In the genomic region with DNA sequence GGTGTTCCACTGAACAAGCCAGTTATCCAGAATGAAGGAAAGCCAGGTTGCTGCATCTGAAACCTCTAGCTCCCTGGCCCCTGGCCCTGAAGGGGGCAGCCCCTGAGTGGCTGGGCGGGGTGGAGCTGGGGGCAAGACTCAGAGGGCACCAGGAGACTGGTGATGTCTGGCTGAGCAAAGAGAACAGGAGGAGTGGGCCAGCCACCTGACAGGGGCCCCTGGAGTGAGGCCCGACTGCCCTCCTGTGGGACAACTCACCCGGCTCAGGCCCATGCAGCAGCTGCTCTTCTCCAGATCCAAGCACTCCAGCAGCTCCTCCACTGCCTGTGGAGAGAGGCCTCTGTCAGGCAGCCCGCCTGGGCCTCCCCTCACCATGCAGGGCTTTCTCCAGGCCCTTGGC, we compare ENCODE assay signal across 30 cellular contexts.
A peak's percentile ranks its signal among the peaks of the same experiment; 100 is the strongest.
DNase-seq lines count a peak whose midpoint lies in the region; ATAC-seq and TF ChIP-seq lines count a peak whose summit lies in the region.
"Had no signal": no experiment of that assay in that cellular context is flagged by ENCODE, and none has a peak within 500 bp of the region (broad histone marks: within the 10 kb centered on the region; RNA-seq: fewer than 3 reads in every experiment).

No MANE protein-coding gene starts in this region.

- peaks cover 7% of the 10 kb centered on the region for H3K4me1 Mint-ChIP-seq in activated naive CD4-positive, alpha-beta T cell treated with anti-CD3 and anti-CD28 coated beads, Interleukin-2, amount 10 ng/mL, durations not matched to agents 7 days and 5 days
- peaks cover 2% of the 10 kb centered on the region for H3K4me1 Mint-ChIP-seq in memory B cell
- peaks cover 19% of the 10 kb centered on the region for H3K4me1 Mint-ChIP-seq in stimulated activated effector memory CD8-positive, alpha-beta T cell treated with anti-CD3 and anti-CD28 coated beads, Interleukin-12 subunit alpha, Interleukin-12 subunit beta, amount 100 ng/mL, for 72 hours
- H3K4me1 Mint-ChIP-seq: activated CD4-positive, alpha-beta memory T cell treated with anti-CD3 and anti-CD28 coated beads, Interleukin-2, amount 10 ng/mL, durations not matched to agents 7 days and 5 days had no signal

- H3K36me3 ChIP-seq in PC-9 (ENCODE audit: low read depth) (peaks cover 25% of the 10 kb centered on the region; the same call in 1 of the 2 replicates), upper lobe of right lung (peaks cover 65% of the 10 kb centered on the region)

- H3K27me3 ChIP-seq in PC-9 (ENCODE audit: insufficient read depth, low read depth) (no peaks in the 10 kb centered on the region), upper lobe of right lung (no peaks in the 10 kb centered on the region)
- H3K27me3 ChIP-seq: gastroesophageal sphincter, hepatocyte, pancreas, tibial nerve had no signal

- H2AFZ ChIP-seq in PC-9 = no peak overlapping the region
- H2AFZ ChIP-seq: hepatocyte had no signal

- peak overlapping the region; percentile 28 for H3K27ac Mint-ChIP-seq in activated naive CD4-positive, alpha-beta T cell treated with anti-CD3 and anti-CD28 coated beads, Interleukin-2, amount 10 ng/mL, durations not matched to agents 7 days and 5 days
- peak overlapping the region; percentile 54 for H3K27ac Mint-ChIP-seq in memory B cell
- H3K27ac Mint-ChIP-seq in stimulated activated effector memory CD8-positive, alpha-beta T cell treated with anti-CD3 and anti-CD28 coated beads, Interleukin-12 subunit alpha, Interleukin-12 subunit beta, amount 100 ng/mL, for 72 hours = peak overlapping the region; percentile 83
- H3K27ac Mint-ChIP-seq: activated CD4-positive, alpha-beta memory T cell treated with anti-CD3 and anti-CD28 coated beads, Interleukin-2, amount 10 ng/mL, durations not matched to agents 7 days and 5 days; activated naive CD4-positive, alpha-beta T cell treated with anti-CD3 and anti-CD28 coated beads for 36 hours had no signal

- no peak for DNase-seq in activated naive CD4-positive, alpha-beta T cell treated with anti-CD3 and anti-CD28 coated beads, Interleukin-2, amount 10 ng/mL, durations not matched to agents 7 days and 5 days
- DNase-seq in activated naive CD4-positive, alpha-beta T cell (lab: John Stamatoyannopoulos, UW) = no peak
- DNase-seq in PC-9 = no peak
- DNase-seq in memory B cell (ENCODE audit: low spot score in 2 of 2) = no peak
- DNase-seq in stimulated activated effector memory CD8-positive, alpha-beta T cell treated with anti-CD3 and anti-CD28 coated beads, Interleukin-12 subunit alpha, Interleukin-12 subunit beta, amount 100 ng/mL, for 72 hours (ENCODE audit: low spot score in 2 of 2) = no peak
- DNase-seq in dedifferentiated amniotic fluid mesenchymal stem cell (ENCODE audit: extremely low spot score) = no peak
- no peak for DNase-seq in upper lobe of right lung
- DNase-seq in NCI-H1105 treated with DMSO at 0.1 percent for 48 hours (lab: John Stamatoyannopoulos, UW) = no peak
- DNase-seq: activated CD4-positive, alpha-beta memory T cell treated with anti-CD3 and anti-CD28 coated beads, Interleukin-2, amount 10 ng/mL, durations not matched to agents 7 days and 5 days; activated CD4-positive, CD25-positive, alpha-beta regulatory T cell treated with anti-CD3 and anti-CD28 coated beads, Interleukin-2, amount 50 U/mL, for 72 hours; activated CD8-positive, alpha-beta memory T cell treated with anti-CD3 and anti-CD28 coated beads, Interleukin-2, amount 50 U/mL, for 4 hours; activated naive CD4-positive, alpha-beta T cell treated with anti-CD3 and anti-CD28 coated beads for 36 hours; Calu3; CD4-positive, CD25-positive, alpha-beta regulatory T cell; DND-41; left colon; NCI-H1092 treated with DMSO at 0.1 percent for 48 hours; NCI-H187 treated with DMSO at 0.1 percent for 48 hours; NCI-H2171; pancreas; right cardiac atrium; Right ventricle myocardium superior; stimulated activated CD4-positive, alpha-beta T cell treated with anti-CD3 and anti-CD28 coated beads, Interleukin-4, amount 100 ng/mL, for 1 hour; T-helper 17 cell had no signal

- peaks cover 33% of the 10 kb centered on the region for H3K36me3 Mint-ChIP-seq in activated naive CD4-positive, alpha-beta T cell treated with anti-CD3 and anti-CD28 coated beads, Interleukin-2, amount 10 ng/mL, durations not matched to agents 7 days and 5 days
- peaks cover 41% of the 10 kb centered on the region for H3K36me3 Mint-ChIP-seq in memory B cell
- peaks cover 72% of the 10 kb centered on the region for H3K36me3 Mint-ChIP-seq in stimulated activated effector memory CD8-positive, alpha-beta T cell treated with anti-CD3 and anti-CD28 coated beads, Interleukin-12 subunit alpha, Interleukin-12 subunit beta, amount 100 ng/mL, for 72 hours

- no peaks in the 10 kb centered on the region for H4K20me1 ChIP-seq in PC-9 (ENCODE audit: insufficient read depth)

- TF ChIP-seq CTCF in PC-9 (conservative IDR thresholded peaks at IDR 0.05) = no peak
- no peak for TF ChIP-seq CTCF in upper lobe of right lung (IDR thresholded peaks at IDR 0.05)

- intact Hi-C loops in PC-9 (cut with micrococcal nuclease; ENCODE audit: unreplicated experiment) (no loop called here), upper lobe of right lung (cut with DNase I) (no loop called here)

- no peak overlapping the region for H3K4me3 ChIP-seq in PC-9
- no peak overlapping the region for H3K4me3 ChIP-seq in upper lobe of right lung
- H3K4me3 ChIP-seq: gastroesophageal sphincter, hepatocyte, pancreas, tibial nerve had no signal

- H3K79me2 ChIP-seq in PC-9 (ENCODE audit: low read depth) = 0 out of 2 replicates have a peak, but pooled peaks cover 10% of the 10 kb centered on the region
- H3K79me2 ChIP-seq: hepatocyte had no signal

- POLR2A ChIA-PET in PC-9 (lab: Charles Lee; ENCODE audit: unreplicated experiment) = interaction anchor here (0.6 kb wide), 1 partner anchor 10 kb away, joined by 4 read pairs; no protein-coding TSS in a partner anchor

- H3K27ac ChIP-seq in PC-9 (peak overlapping the region; percentile 81), upper lobe of right lung (no peak overlapping the region)
- H3K27ac ChIP-seq: gastroesophageal sphincter, hepatocyte, pancreas, tibial nerve had no signal

- H3K9me2 ChIP-seq in PC-9 (ENCODE audit: insufficient read depth) = no peaks in the 10 kb centered on the region

- peaks cover 41% of the 10 kb centered on the region for H3F3A ChIP-seq in PC-9 (ENCODE audit: insufficient read depth, low read depth)

- H3K27me3 Mint-ChIP-seq in activated naive CD4-positive, alpha-beta T cell treated with anti-CD3 and anti-CD28 coated beads, Interleukin-2, amount 10 ng/mL, durations not matched to agents 7 days and 5 days = no peaks in the 10 kb centered on the region
- no peaks in the 10 kb centered on the region for H3K27me3 Mint-ChIP-seq in memory B cell
- H3K27me3 Mint-ChIP-seq: activated CD4-positive, alpha-beta memory T cell treated with anti-CD3 and anti-CD28 coated beads, Interleukin-2, amount 10 ng/mL, durations not matched to agents 7 days and 5 days; CD4-positive, CD25-positive, alpha-beta regulatory T cell; T-helper 17 cell had no signal

- H3K9me3 Mint-ChIP-seq in activated naive CD4-positive, alpha-beta T cell treated with anti-CD3 and anti-CD28 coated beads, Interleukin-2, amount 10 ng/mL, durations not matched to agents 7 days and 5 days = no peaks in the 10 kb centered on the region
- H3K9me3 Mint-ChIP-seq in memory B cell = no peaks in the 10 kb centered on the region
- no peaks in the 10 kb centered on the region for H3K9me3 Mint-ChIP-seq in stimulated activated effector memory CD8-positive, alpha-beta T cell treated with anti-CD3 and anti-CD28 coated beads, Interleukin-12 subunit alpha, Interleukin-12 subunit beta, amount 100 ng/mL, for 72 hours
- H3K9me3 Mint-ChIP-seq: activated CD4-positive, alpha-beta memory T cell treated with anti-CD3 and anti-CD28 coated beads, Interleukin-2, amount 10 ng/mL, durations not matched to agents 7 days and 5 days; activated naive CD4-positive, alpha-beta T cell treated with anti-CD3 and anti-CD28 coated beads for 36 hours; brain; neural crest cell had no signal

- H3K4me3 Mint-ChIP-seq in activated naive CD4-positive, alpha-beta T cell treated with anti-CD3 and anti-CD28 coated beads, Interleukin-2, amount 10 ng/mL, durations not matched to agents 7 days and 5 days = no peak overlapping the region
- no peak overlapping the region for H3K4me3 Mint-ChIP-seq in memory B cell
- H3K4me3 Mint-ChIP-seq in stimulated activated effector memory CD8-positive, alpha-beta T cell treated with anti-CD3 and anti-CD28 coated beads, Interleukin-12 subunit alpha, Interleukin-12 subunit beta, amount 100 ng/mL, for 72 hours = no peak overlapping the region
- H3K4me3 Mint-ChIP-seq: activated CD4-positive, alpha-beta memory T cell treated with anti-CD3 and anti-CD28 coated beads, Interleukin-2, amount 10 ng/mL, durations not matched to agents 7 days and 5 days; activated naive CD4-positive, alpha-beta T cell treated with anti-CD3 and anti-CD28 coated beads for 36 hours; brain; CD4-positive, CD25-positive, alpha-beta regulatory T cell; neural crest cell; T-helper 17 cell had no signal

- peaks cover 58% of the 10 kb centered on the region for H3K4me1 ChIP-seq in PC-9 (replicated peaks; ENCODE audit: insufficient read depth)
- H3K4me1 ChIP-seq in upper lobe of right lung = peaks cover 5% of the 10 kb centered on the region

- BruUV-seq in PC-9 (replicated peaks; lab: Mats Ljungman, UMichigan) = no TSS peak

- H3K9me3 ChIP-seq in PC-9 (ENCODE audit: insufficient read depth, low read depth) = no peaks in the 10 kb centered on the region
- H3K9me3 ChIP-seq in upper lobe of right lung = no peaks in the 10 kb centered on the region
- H3K9me3 ChIP-seq: gastroesophageal sphincter, pancreas, tibial nerve had no signal

- ATAC-seq in memory B cell (ENCODE audit: low read depth) (no peak), upper lobe of right lung (no peak)
- ATAC-seq in stimulated activated effector memory CD8-positive, alpha-beta T cell treated with anti-CD3 and anti-CD28 coated beads, Interleukin-12 subunit alpha, Interleukin-12 subunit beta, amount 100 ng/mL, for 72 hours = no peak
- ATAC-seq: gastroesophageal sphincter, HCT116, left colon, pancreas, right cardiac atrium, T-helper 17 cell had no signal

- peak overlapping the region; percentile 45 for H3K4me2 ChIP-seq in PC-9
- H3K4me2 ChIP-seq: hepatocyte had no signal

- CTCF ChIA-PET in activated naive CD4-positive, alpha-beta T cell treated with anti-CD3 and anti-CD28 coated beads, Interleukin-2, amount 10 ng/mL, durations not matched to agents 7 days and 5 days (lab: Charles Lee) = interaction anchor here (0.9 to 1.4 kb wide), 2 partner anchors 9 to 13 kb away, joined by 3 read pairs; no protein-coding TSS in a partner anchor
- CTCF ChIA-PET in PC-9 (lab: Charles Lee) = no interaction called here

Comparison
In these comparisons a context has a peak if more than half of its experiments do, and no peak if none do; other contexts are left out.
1. H3K27ac Mint-ChIP-seq: peak in every context shown above with its lines; median percentile 83 in stimulated activated effector memory CD8-positive, alpha-beta T cell treated with anti-CD3 and anti-CD28 coated beads, Interleukin-12 subunit alpha, Interleukin-12 subunit beta, amount 100 ng/mL, for 72 hours; 54 in memory B cell; 28 in activated naive CD4-positive, alpha-beta T cell treated with anti-CD3 and anti-CD28 coated beads, Interleukin-2, amount 10 ng/mL, durations not matched to agents 7 days and 5 days.